ENCODE assay signal across 21 cellular contexts in genomic region chr6:1182722-1183521, GRCh38.
DNase-seq lines count a peak whose midpoint lies in the region; ATAC-seq, FAIRE-seq and TF ChIP-seq lines count a peak whose summit lies in the region.
"Had no signal": no experiment of that assay in that cellular context is flagged by ENCODE, and none has a peak within 500 bp of the region (broad histone marks: within the 10 kb centered on the region; RNA-seq: fewer than 3 reads in every experiment).

No MANE protein-coding gene starts in this region.

- H4K20me1 ChIP-seq in GM23248 (ENCODE audit: insufficient read depth) (no peaks in the 10 kb centered on the region), HepG2 (ENCODE audit: insufficient read depth, low read length) (no peaks in the 10 kb centered on the region)

- H3K27me3 ChIP-seq in GM23248 (replicated peaks; ENCODE audit: insufficient read depth) (0 out of 2 replicates have a peak, but pooled peaks cover 4% of the 10 kb centered on the region), endodermal cell (ENCODE audit: control insufficient read depth, insufficient read depth, low read length, poor library complexity, severe bottlenecking) (peaks cover 14% of the 10 kb centered on the region), HepG2 (ENCODE audit: control insufficient read depth in 1 of 2, insufficient read depth in 2 of 2, low read length in 2 of 2) (no peaks in the 10 kb centered on the region), small intestine (ENCODE audit: control insufficient read depth in 2 of 2, insufficient read depth in 2 of 2, low read length in 2 of 2) (no peaks in the 10 kb centered on the region), A673 (replicated peaks; ENCODE audit: insufficient read depth, low read depth, low read length, poor library complexity) (peaks cover 53% of the 10 kb centered on the region)
- H3K27me3 ChIP-seq: SJCRH30 had no signal

- H3K9me3 Mint-ChIP-seq in endodermal cell (no peaks in the 10 kb centered on the region), glutamatergic neuron (ENCODE audit: unreplicated experiment) (no peaks in the 10 kb centered on the region)

- H3K79me2 ChIP-seq in GM23248 (ENCODE audit: insufficient read depth) (no peaks in the 10 kb centered on the region), HepG2 (ENCODE audit: insufficient read depth, low read length) (no peaks in the 10 kb centered on the region)

- H3K27me3 Mint-ChIP-seq in endodermal cell (ENCODE audit: insufficient read depth) (peaks cover 11% of the 10 kb centered on the region), glutamatergic neuron (ENCODE audit: unreplicated experiment) (no peaks in the 10 kb centered on the region)

- no peak overlapping the region for H3K27ac ChIP-seq in GM23248
- H3K27ac ChIP-seq in endodermal cell (ENCODE audit: low read depth, low read length), result no peak overlapping the region
- peak overlapping the region; percentile 52 for H3K27ac ChIP-seq in HepG2 (ENCODE audit: extremely low read length, insufficient read depth, low read length)
- H3K27ac ChIP-seq in small intestine (ENCODE audit: low read depth in 1 of 2, low read length in 1 of 2), result no peak overlapping the region
- no peak overlapping the region for H3K27ac ChIP-seq in A673 (ENCODE audit: low read depth, low read length, poor library complexity, severe bottlenecking)
- H3K27ac ChIP-seq: A549, KMS-11, RWPE1, SJCRH30 had no signal

- in situ Hi-C loops in GM23248 (cut with MboI) (no loop called here), HepG2 (cut with HindIII; ENCODE audit: extremely low pct_ligation_motif_present, low pct_unique_long_range_greater_than_20kb) (no loop called here)

- H3K9ac ChIP-seq in GM23248 (no peak overlapping the region), endodermal cell (ENCODE audit: extremely low read depth, low read length, poor library complexity, severe bottlenecking) (no peak overlapping the region), HepG2 (ENCODE audit: insufficient read depth, low read depth, low read length) (no peak overlapping the region)
- H3K9ac ChIP-seq: KMS-11 had no signal

- TF ChIP-seq EP300 in HepG2 (IDR thresholded peaks at IDR 0.05; ENCODE audit: low read depth in 2 of 2, low read length in 2 of 2), result peak; percentile 55 to 83; a peak in 2 of 4 replicates
- TF ChIP-seq EP300 in HepG2 (CRISPR knock-in tag; IDR thresholded peaks at IDR 0.05; ENCODE audit: borderline replicate concordance), result no peak; the same call in 1 of the 2 replicates

- FAIRE-seq in HepG2 (lab: Jason Lieb, UNC), result peak; percentile 72
- no peak for FAIRE-seq in small intestine (lab: Jason Lieb, UNC)
- FAIRE-seq: A549 had no signal

- H3K4me1 ChIP-seq in GM23248 (ENCODE audit: insufficient read depth) (no peaks in the 10 kb centered on the region), endodermal cell (ENCODE audit: control insufficient read depth, insufficient read depth, low read length) (no peaks in the 10 kb centered on the region), HepG2 (ENCODE audit: insufficient read depth, low read length) (peaks cover 77% of the 10 kb centered on the region), small intestine (ENCODE audit: control insufficient read depth in 2 of 2, insufficient read depth in 1 of 2, low read depth in 1 of 2, low read length in 1 of 2) (no peaks in the 10 kb centered on the region), A673 (ENCODE audit: insufficient read depth, low read length, poor library complexity, severe bottlenecking) (no peaks in the 10 kb centered on the region)
- H3K4me1 ChIP-seq: A549, SJCRH30 had no signal

- intact Hi-C loops in HepG2 (cut with micrococcal nuclease; ENCODE audit: unreplicated experiment), result loop anchor here (5.0 kb wide), 1 partner anchor 129 kb away; the partner anchor contains the start of gene FOXQ1
- intact Hi-C loops in A673 (cut with micrococcal nuclease; ENCODE audit: unreplicated experiment), result no loop called here

- BruUV-seq in HepG2 (replicated peaks; lab: Mats Ljungman, UMichigan) (no TSS peak), A673 (replicated peaks; lab: Mats Ljungman, UMichigan) (no TSS peak)

- DNase-seq in GM23248 (peak; percentile 53), endodermal cell (no peak), HepG2 (ENCODE audit: low spot score) (peak; percentile 74), small intestine (peak; percentile 14), NCI-H524 treated with DMSO at 0.1 percent for 48 hours (lab: John Stamatoyannopoulos, UW) (no peak), glutamatergic neuron (no peak), COLO829 (ENCODE audit: low spot score) (no peak), A673 (ENCODE audit: low spot score) (no peak)
- DNase-seq: AML-193, COR-L47, GOT3, NCI-H1436, NCI-H2029, NCI-H2171, NCI-H446 treated with DMSO at 0.1 percent for 48 hours, NCI-H748 treated with DMSO at 0.1 percent for 48 hours, SJCRH30 had no signal

- H3K36me3 Mint-ChIP-seq in endodermal cell (ENCODE audit: low read depth), result no peaks in the 10 kb centered on the region
- H3K36me3 Mint-ChIP-seq in glutamatergic neuron (ENCODE audit: unreplicated experiment), result no peaks in the 10 kb centered on the region
- H3K36me3 Mint-ChIP-seq: CD14-positive monocyte had no signal

- WGBS in GM23248 (ENCODE audit: low coverage in 1 of 2, low lambda C conversion rate in 2 of 2, missing lambda C conversion rate in 2 of 2), 2 experiments, result 57 to 59% methylated on average over 13 of the region's 13 CpGs
- 94 to 97% methylated on average over 6 to 12 of the region's 13 CpGs for WGBS in endodermal cell (ENCODE audit: insufficient coverage in 1 of 2, insufficient read length in 1 of 2), 2 experiments
- 48% methylated on average over 13 of the region's 13 CpGs for WGBS in HepG2 (ENCODE audit: low lambda C conversion rate)
- 67 to 88% (median 77%) methylated on average over 13 of the region's 13 CpGs for WGBS in small intestine, 3 donors

- CTCF ChIA-PET in HepG2 (lab: Yijun Ruan, JAX; ENCODE audit: low intra/inter-chr PET ratio, low total read pairs) (no interaction called here), A673 (lab: Charles Lee) (no interaction called here)

- H3K4me3 Mint-ChIP-seq in endodermal cell (no peak overlapping the region), glutamatergic neuron (ENCODE audit: unreplicated experiment) (no peak overlapping the region)
- H3K4me3 Mint-ChIP-seq: CD14-positive monocyte had no signal

- no peak for TF ChIP-seq POLR2A in HepG2 (IDR thresholded peaks at IDR 0.05; ENCODE audit: insufficient read depth in 1 of 2, low read depth in 2 of 2, low read length in 2 of 2)

- no peak overlapping the region for H2AFZ ChIP-seq in GM23248
- no peak overlapping the region for H2AFZ ChIP-seq in HepG2 (ENCODE audit: low read length)

- H3K4me3 ChIP-seq in GM23248, result no peak overlapping the region
- no peak overlapping the region for H3K4me3 ChIP-seq in endodermal cell (ENCODE audit: low read length)
- H3K4me3 ChIP-seq in HepG2 (replicated peaks in 1 of 3; ENCODE audit: insufficient read depth in 1 of 3, low read depth in 2 of 3, low read length in 3 of 3), result no peak overlapping the region
- no peak overlapping the region for H3K4me3 ChIP-seq in small intestine (ENCODE audit: low read depth in 1 of 2, low read length in 2 of 2)
- no peak overlapping the region for H3K4me3 ChIP-seq in A673 (ENCODE audit: low read depth, low read length, poor library complexity, severe bottlenecking)
- H3K4me3 ChIP-seq: A549, SJCRH30 had no signal

- TF ChIP-seq CTCF in endodermal cell (conservative IDR thresholded peaks at IDR 0.05), result peak; percentile 18
- peak; percentile 26; the same call in 1 of the 2 replicates for TF ChIP-seq CTCF in HepG2 (CRISPR knock-in tag; IDR thresholded peaks at IDR 0.05)
- no peak for TF ChIP-seq CTCF in glutamatergic neuron (IDR thresholded peaks at IDR 0.05; ENCODE audit: partially characterized antibody, unreplicated experiment)
- no peak for TF ChIP-seq CTCF in A673 (conservative IDR thresholded peaks at IDR 0.05; ENCODE audit: low read depth, low read length)

- ATAC-seq in HepG2, result peak; percentile 68
- ATAC-seq: A549 had no signal

- H3F3A ChIP-seq in GM23248 (ENCODE audit: insufficient read depth), result no peaks in the 10 kb centered on the region

- H3K4me1 Mint-ChIP-seq in endodermal cell, result no peaks in the 10 kb centered on the region
- peaks cover 2% of the 10 kb centered on the region for H3K4me1 Mint-ChIP-seq in glutamatergic neuron (ENCODE audit: low read depth, unreplicated experiment)
- H3K4me1 Mint-ChIP-seq: CD14-positive monocyte had no signal

- H3K4me2 ChIP-seq in GM23248 (ENCODE audit: unreplicated experiment) (no peak overlapping the region), HepG2 (ENCODE audit: low read depth, low read length) (peak overlapping the region; percentile 37)
- H3K4me2 ChIP-seq: A549, KMS-11 had no signal

- H3K27ac Mint-ChIP-seq in endodermal cell (no peak overlapping the region), glutamatergic neuron (ENCODE audit: unreplicated experiment) (no peak overlapping the region)
- H3K27ac Mint-ChIP-seq: CD14-positive monocyte had no signal

- no peaks in the 10 kb centered on the region for H3K9me2 ChIP-seq in GM23248 (ENCODE audit: insufficient read depth)

- POLR2A ChIA-PET in HepG2 (lab: Yijun Ruan, JAX), result interaction anchor here (0.8 to 2.4 kb wide), 13 partner anchors 17 to 154 kb away, joined by 3 to 29 read pairs (median 5); partner anchors contain the start of gene FOXQ1
- POLR2A ChIA-PET in A673 (lab: Charles Lee; ENCODE audit: low non-redundant PET), result no interaction called here

- H3K36me3 ChIP-seq in GM23248 (ENCODE audit: low read depth) (no peaks in the 10 kb centered on the region), endodermal cell (ENCODE audit: control insufficient read depth, insufficient read depth, low read length) (no peaks in the 10 kb centered on the region), HepG2 (replicated peaks in 1 of 2; ENCODE audit: control insufficient read depth in 1 of 2, insufficient read depth in 2 of 2, low read length in 2 of 2) (peaks cover 0 to under 1% of the 10 kb centered on the region in 2 experiments; a peak in 1 of 5 replicates), small intestine (ENCODE audit: control insufficient read depth in 2 of 2, insufficient read depth in 2 of 2, low read length in 2 of 2) (no peaks in the 10 kb centered on the region), A673 (ENCODE audit: insufficient read depth, low read length, poor library complexity, severe bottlenecking) (no peaks in the 10 kb centered on the region)
- H3K36me3 ChIP-seq: SJCRH30 had no signal

- 0 out of 2 replicates have a peak, but pooled peaks have one; percentile 32 for TF ChIP-seq RAD21 in HepG2 (CRISPR knock-in tag; IDR thresholded peaks at IDR 0.05)

- no peaks in the 10 kb centered on the region for H3K9me3 ChIP-seq in GM23248 (ENCODE audit: low read depth)
- H3K9me3 ChIP-seq in endodermal cell (ENCODE audit: control insufficient read depth, low read length), result no peaks in the 10 kb centered on the region
- no peaks in the 10 kb centered on the region for H3K9me3 ChIP-seq in HepG2 (ENCODE audit: low read length)
- no peaks in the 10 kb centered on the region for H3K9me3 ChIP-seq in small intestine (ENCODE audit: control insufficient read depth, low read depth)
- H3K9me3 ChIP-seq in A673 (ENCODE audit: low read depth, low read length, poor library complexity, severe bottlenecking), result no peaks in the 10 kb centered on the region
- H3K9me3 ChIP-seq: A549, SJCRH30 had no signal

TF ChIP-seq in HepG2, 621 proteins besides CTCF, POLR2A, EP300 and RAD21 (continues in another document):
- TF ChIP-seq ZMYM3 (CRISPR knock-in tag; IDR thresholded peaks at IDR 0.05) (peak; percentile 59), ZNF124 (CRISPR knock-in tag; IDR thresholded peaks at IDR 0.05) (peak; percentile 36; the same call in 1 of the 2 replicates)

Comparison
In these comparisons a context has a peak if more than half of its experiments do, and no peak if none do; other contexts are left out.
1. DNase-seq: peak in GM23248 (single experiment), HepG2 (single experiment) and small intestine (single experiment); none in endodermal cell (single experiment), NCI-H524 treated with DMSO at 0.1 percent for 48 hours (single experiment), glutamatergic neuron (single experiment), COLO829 (single experiment) and A673 (single experiment).
2. CTCF ChIP-seq: peak in endodermal cell (single experiment) and HepG2 (single experiment); none in glutamatergic neuron (single experiment) and A673 (single experiment).